5 cellular contexts compared by ENCODE assay signal in genomic region chr5:180211761-180212035, GRCh38. TPM values are rescaled to one million over a fixed set of nuclear protein-coding genes. Genes with fewer than 3 reads are reported as not detected.
"Had no signal": no experiment of that assay in that cellular context is flagged by ENCODE, and none has a peak within 500 bp of the region (broad histone marks: within the 10 kb centered on the region; RNA-seq: fewer than 3 reads in every experiment).

No MANE protein-coding gene starts in this region.

- H3K4me3 Mint-ChIP-seq: GM23338, H9 had no signal

- H3K27ac Mint-ChIP-seq: GM23338, H9 had no signal

- H3K9me3 Mint-ChIP-seq: GM23338 had no signal

- DNase-seq: H9, HCEC 1CT, IMR-90 had no signal

RNA-seq across cellular contexts. Expression of gene RASGEF1C, which starts 2.7 kb away (rescaled TPM):
- total RNA-seq: HT-29, IMR-90 had no signal
